In genomic region chr1:241485554-241485992, GRCh38 we compare ENCODE assay signal across 9 cellular contexts. TPM values are rescaled to one million over a fixed set of nuclear protein-coding genes. Genes with fewer than 3 reads are reported as not detected.
DNase-seq lines count a peak whose midpoint lies in the region; ATAC-seq and TF ChIP-seq lines count a peak whose summit lies in the region.
"Had no signal": no experiment of that assay in that cellular context is flagged by ENCODE, and none has a peak within 500 bp of the region (broad histone marks: within the 10 kb centered on the region; RNA-seq: fewer than 3 reads in every experiment).

No MANE protein-coding gene starts in this region.

- CTCF ChIA-PET in activated CD4-positive, alpha-beta T cell treated with anti-CD3 and anti-CD28 coated beads for 36 hours (lab: Charles Lee), result interaction anchor here (0.5 to 1.7 kb wide), 6 partner anchors 14 to 753 kb away, joined by 3 to 6 read pairs (median 4); no protein-coding TSS in a partner anchor

- no peaks in the 10 kb centered on the region for H3K9me3 Mint-ChIP-seq in activated CD4-positive, alpha-beta T cell treated with anti-CD3 and anti-CD28 coated beads for 36 hours (ENCODE audit: low read depth)

- POLR2A ChIA-PET in activated CD4-positive, alpha-beta T cell treated with anti-CD3 and anti-CD28 coated beads for 36 hours (lab: Charles Lee), result no interaction called here

- peaks cover 2% of the 10 kb centered on the region for H3K36me3 Mint-ChIP-seq in activated CD4-positive, alpha-beta T cell treated with anti-CD3 and anti-CD28 coated beads for 36 hours (ENCODE audit: low read depth)
- H3K36me3 Mint-ChIP-seq: brain had no signal

- H3K27me3 Mint-ChIP-seq in activated CD4-positive, alpha-beta T cell treated with anti-CD3 and anti-CD28 coated beads for 36 hours, result peaks cover 7% of the 10 kb centered on the region

- no peaks in the 10 kb centered on the region for H3K27me3 ChIP-seq in HAP-1 (ENCODE audit: low read depth)
- H3K27me3 ChIP-seq in adipocyte (replicated peaks; ENCODE audit: control insufficient read depth, insufficient read depth, low read length), result no peaks in the 10 kb centered on the region

- H3K36me3 ChIP-seq in HAP-1 (replicated peaks) (no peaks in the 10 kb centered on the region), adipocyte (ENCODE audit: control insufficient read depth, insufficient read depth, low read length, severe bottlenecking) (no peaks in the 10 kb centered on the region)

- no peak overlapping the region for H3K4me3 Mint-ChIP-seq in activated CD4-positive, alpha-beta T cell treated with anti-CD3 and anti-CD28 coated beads for 36 hours
- H3K4me3 Mint-ChIP-seq: brain had no signal

- peak; percentile 56 for TF ChIP-seq CTCF in retinal pigment epithelial cell (conservative IDR thresholded peaks at IDR 0.05; ENCODE audit: low read depth, low read length)

- intact Hi-C loops in activated CD4-positive, alpha-beta T cell treated with anti-CD3 and anti-CD28 coated beads for 36 hours (cut with DNase I, micrococcal nuclease), result loop anchor here in 1 of 2 experiments (2.0 kb wide), 2 partner anchors 595 to 753 kb away; no protein-coding TSS in a partner anchor

- in situ Hi-C loops in HAP-1 (cut with MboI; ENCODE audit: low sequenced_read_pairs), result loop anchor here (25.0 kb wide), 1 partner anchor 748 kb away; no protein-coding TSS in a partner anchor

- peak; percentile 49 for ATAC-seq in activated CD4-positive, alpha-beta T cell treated with anti-CD3 and anti-CD28 coated beads for 36 hours

- H3K27ac Mint-ChIP-seq in activated CD4-positive, alpha-beta T cell treated with anti-CD3 and anti-CD28 coated beads for 36 hours, result no peak overlapping the region
- H3K27ac Mint-ChIP-seq: brain had no signal

- H3K4me3 ChIP-seq in HAP-1 (no peak overlapping the region), adipocyte (ENCODE audit: low read length) (no peak overlapping the region), retinal pigment epithelial cell (ENCODE audit: low read length) (no peak overlapping the region)

- peaks cover 11% of the 10 kb centered on the region for H3K4me1 Mint-ChIP-seq in activated CD4-positive, alpha-beta T cell treated with anti-CD3 and anti-CD28 coated beads for 36 hours
- H3K4me1 Mint-ChIP-seq: brain had no signal

- H3K9ac ChIP-seq in adipocyte (ENCODE audit: low read length), result no peak overlapping the region

- H3K4me1 ChIP-seq in HAP-1 (no peaks in the 10 kb centered on the region), adipocyte (ENCODE audit: control insufficient read depth, insufficient read depth, low read length) (peaks cover 21% of the 10 kb centered on the region)

- no peak for DNase-seq in activated CD4-positive, alpha-beta T cell treated with anti-CD3 and anti-CD28 coated beads for 36 hours
- no peak for DNase-seq in activated CD4-positive, alpha-beta T cell treated with anti-CD3 and anti-CD28 coated beads for 1 hour
- DNase-seq in HAP-1 (ENCODE audit: low spot score in 2 of 2) (peak; percentile 5 to 11), LoVo (ENCODE audit: low spot score) (peak; percentile 8), adipocyte (ENCODE audit: low read depth) (peak; percentile 11), retinal pigment epithelial cell (ENCODE audit: low read depth) (no peak), hippocampal formation (lab: John Stamatoyannopoulos, UW) (no peak), foreskin melanocyte (no peak)

- H3K9me3 ChIP-seq in HAP-1 (no peaks in the 10 kb centered on the region), adipocyte (ENCODE audit: control insufficient read depth, low read length) (no peaks in the 10 kb centered on the region)

RNA-seq across cellular contexts. Expression of gene FH, which starts 34.0 kb away (rescaled TPM):
- 10 to 100 TPM; 80.2 to 94.3 TPM for total RNA-seq in activated CD4-positive, alpha-beta T cell treated with anti-CD3 and anti-CD28 coated beads for 36 hours

RNA-seq across cellular contexts. Expression of gene KMO, which starts 46.6 kb away (rescaled TPM):
- total RNA-seq in activated CD4-positive, alpha-beta T cell treated with anti-CD3 and anti-CD28 coated beads for 36 hours, result under 1 TPM in 1 of 2 experiments, not detected in 1; 0.33 TPM

Comparison
In these comparisons a context has a peak if more than half of its experiments do, and no peak if none do; other contexts are left out.
1. DNase-seq: peak in HAP-1 (2 of 2), LoVo (single experiment) and adipocyte (single experiment); none in activated CD4-positive, alpha-beta T cell treated with anti-CD3 and anti-CD28 coated beads for 36 hours (single experiment), activated CD4-positive, alpha-beta T cell treated with anti-CD3 and anti-CD28 coated beads for 1 hour (single experiment), retinal pigment epithelial cell (single experiment), hippocampal formation (0 of 2) and foreskin melanocyte (single experiment).